In genomic region chr2:12926641-12927040, GRCh38 we compare ENCODE assay signal across 5 cellular contexts.
DNase-seq lines count a peak whose midpoint lies in the region; FAIRE-seq and TF ChIP-seq lines count a peak whose summit lies in the region.
"Not testable (repeated sequence)": the region's sequence is repeated elsewhere in the genome, so short reads cannot be mapped to it uniquely, and the experiment has no call there.

No MANE protein-coding gene starts in this region.

- H3K79me1 ChIP-seq in mesenchymal stem cell (replicated peaks; ENCODE audit: low read length, poor library complexity, severe bottlenecking): not testable (repeated sequence)

- H3K27me3 ChIP-seq in mesenchymal stem cell (ENCODE audit: control insufficient read depth in 1 of 2, insufficient read depth in 1 of 2, low read length in 2 of 2); testis: not testable (repeated sequence)

- H3K9me3 ChIP-seq in kidney (ENCODE audit: control insufficient read depth in 1 of 2, low read length in 2 of 2); mesenchymal stem cell (ENCODE audit: control insufficient read depth, low read length); testis: not testable (repeated sequence)

- not testable (repeated sequence) for H3K4me3 ChIP-seq in kidney (ENCODE audit: low read length in 2 of 2); mesenchymal stem cell (ENCODE audit: insufficient read depth in 1 of 2, low read depth in 1 of 2, low read length in 2 of 2)
- peak overlapping the region; percentile 43 to 47 for H3K4me3 ChIP-seq in testis

- not testable (repeated sequence) for H3K14ac ChIP-seq in mesenchymal stem cell (ENCODE audit: low read length in 2 of 2)

- TF ChIP-seq POLR2A in testis (IDR thresholded peaks at IDR 0.05): not testable (repeated sequence)

- H3K9ac ChIP-seq in kidney (ENCODE audit: low read length in 2 of 2); mesenchymal stem cell (ENCODE audit: low read length): not testable (repeated sequence)

- intact Hi-C loops in kidney (cut with DNase I); testis (cut with DNase I; ENCODE audit: low total_unique reads): not testable (repeated sequence)

- not testable (repeated sequence) for H3K27ac ChIP-seq in kidney (ENCODE audit: low read depth in 2 of 2, low read length in 2 of 2); mesenchymal stem cell (ENCODE audit: low read length, poor library complexity, severe bottlenecking); testis

- not testable (repeated sequence) for H2AFZ ChIP-seq in mesenchymal stem cell (ENCODE audit: low read depth, low read length)

- H2AK5ac ChIP-seq in mesenchymal stem cell (ENCODE audit: low read length, severe bottlenecking): not testable (repeated sequence)

- not testable (repeated sequence) for H4K91ac ChIP-seq in mesenchymal stem cell (ENCODE audit: low read length)

- TF ChIP-seq CTCF in kidney (IDR thresholded peaks at IDR 0.05; ENCODE audit: borderline replicate concordance, extremely low read depth, insufficient read depth); testis (IDR thresholded peaks at IDR 0.05): not testable (repeated sequence)

- WGBS in mesenchymal stem cell: 99% methylated on average over 37 of the region's 37 CpGs
- 56 to 78% methylated on average over 15 to 31 of the region's 37 CpGs for WGBS in testis, 2 donors

- H3K23ac ChIP-seq in mesenchymal stem cell (ENCODE audit: low read length in 2 of 2): not testable (repeated sequence)

- not testable (repeated sequence) for H3K4me2 ChIP-seq in mesenchymal stem cell (ENCODE audit: low read length, poor library complexity, severe bottlenecking)

- not testable (repeated sequence) for FAIRE-seq in kidney (lab: Jason Lieb, UNC)

- H3K4me1 ChIP-seq in kidney (ENCODE audit: control insufficient read depth in 1 of 2, insufficient read depth in 1 of 2, low read depth in 1 of 2, low read length in 2 of 2); mesenchymal stem cell (ENCODE audit: control insufficient read depth, insufficient read depth, low read depth, low read length): not testable (repeated sequence)
- peaks cover 13% of the 10 kb centered on the region for H3K4me1 ChIP-seq in testis

- H3K18ac ChIP-seq in mesenchymal stem cell (ENCODE audit: low read depth in 1 of 2, low read length in 2 of 2): peak overlapping the region in 1 of 2 experiments; percentile 29

- H3K4ac ChIP-seq in mesenchymal stem cell (ENCODE audit: low read depth in 1 of 2, low read length in 2 of 2): not testable (repeated sequence)

- not testable (repeated sequence) for H2BK120ac ChIP-seq in mesenchymal stem cell (ENCODE audit: low read depth, low read length)

- H2BK15ac ChIP-seq in mesenchymal stem cell (ENCODE audit: low read depth, poor library complexity, severe bottlenecking): peak overlapping the region; percentile 49

- H3K36me3 ChIP-seq in kidney (ENCODE audit: control insufficient read depth in 1 of 2, insufficient read depth in 2 of 2, low read length in 2 of 2); mesenchymal stem cell (ENCODE audit: control insufficient read depth in 1 of 2, insufficient read depth in 2 of 2, low read depth in 1 of 2, low read length in 2 of 2); testis (ENCODE audit: low read depth, missing control alignments): not testable (repeated sequence)

- not testable (repeated sequence) for H2BK5ac ChIP-seq in mesenchymal stem cell (ENCODE audit: low read depth, low read length, poor library complexity, severe bottlenecking)

- not testable (repeated sequence) for H2BK12ac ChIP-seq in mesenchymal stem cell (ENCODE audit: low read length in 2 of 2)

- DNase-seq in DMS53 (lab: John Stamatoyannopoulos, UW) (peak; percentile 51), activated gamma-delta T cell (lab: John Stamatoyannopoulos, UW) (peak; percentile 10), kidney (peak; percentile 52), testis (peak; percentile 18)
- DNase-seq in mesenchymal stem cell: not testable (repeated sequence)

- H4K8ac ChIP-seq in mesenchymal stem cell (ENCODE audit: low read length): not testable (repeated sequence)
